ENCODE assay signal across 18 cellular contexts in the genomic region with DNA sequence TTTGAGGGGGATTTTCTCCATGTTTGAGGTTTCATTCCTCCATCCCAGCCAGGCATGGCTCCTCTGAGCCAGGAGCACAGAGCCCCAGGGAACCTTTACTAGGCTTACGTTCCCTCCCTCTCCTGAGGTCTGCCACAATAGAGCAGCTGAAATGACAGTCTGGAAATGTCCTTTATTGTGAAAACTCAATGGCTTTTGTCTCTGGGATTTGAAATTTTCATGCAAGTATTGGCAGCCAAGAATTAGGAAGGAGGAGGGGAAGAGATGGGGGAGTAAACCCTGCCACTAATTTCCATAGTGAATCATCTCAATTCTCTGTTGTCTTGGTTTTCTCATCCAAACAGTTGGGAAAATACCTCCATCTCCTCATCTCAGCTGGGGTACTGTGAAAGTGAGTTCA. TPM values are rescaled to one million over a fixed set of nuclear protein-coding genes. Genes with fewer than 3 reads are reported as not detected.
DNase-seq lines count a peak whose midpoint lies in the region; TF ChIP-seq lines count a peak whose summit lies in the region.
"Had no signal": no experiment of that assay in that cellular context is flagged by ENCODE, and none has a peak within 500 bp of the region (broad histone marks: within the 10 kb centered on the region; RNA-seq: fewer than 3 reads in every experiment).

No MANE protein-coding gene starts in this region.

- H3K27ac ChIP-seq in mammary epithelial cell (ENCODE audit: insufficient read depth, low read depth, low read length) (peak overlapping the region; percentile 5), caudate nucleus (ENCODE audit: low read depth, low read length) (peak overlapping the region; percentile 74), uterus (peak overlapping the region; percentile 11 to 37)
- H3K27ac ChIP-seq: gastrocnemius medialis had no signal

- DNase-seq in mammary epithelial cell (no peak), MCF 10A (ENCODE audit: unreplicated experiment) (no peak), caudate nucleus (lab: John Stamatoyannopoulos, UW) (peak in 3 of 61 donors; percentile 12 to 31 (median 14)), medulla oblongata (ENCODE audit: extremely low spot score) (peak; percentile 65), uterus (no peak), cerebellar cortex (ENCODE audit: low spot score) (no peak), NCI-H1436 treated with DMSO at 0.1 percent for 48 hours (lab: John Stamatoyannopoulos, UW) (no peak)
- DNase-seq in stimulated activated CD4-positive, alpha-beta T cell treated with anti-CD3 and anti-CD28 coated beads, Interleukin-15, amount 100 ng/mL, for 24 hours: no peak
- DNase-seq: activated CD4-positive, alpha-beta T cell treated with anti-CD3 and anti-CD28 coated beads, Interleukin-2, amount 10 ng/mL, durations not matched to agents 7 days and 5 days; activated naive CD4-positive, alpha-beta T cell treated with anti-CD3 and anti-CD28 coated beads, Interleukin-2, amount 10 ng/mL, durations not matched to agents 7 days and 5 days; DND-41; gastrocnemius medialis; NCI-H187 treated with DMSO at 0.1 percent for 48 hours; nephron progenitor cell had no signal

- in situ Hi-C loops in mammary epithelial cell (cut with MboI; ENCODE audit: low sequenced_read_pairs in 2 of 2): no loop called here

- dilution Hi-C loops in mammary epithelial cell (cut with HindIII; ENCODE audit: low sequenced_read_pairs): no loop called here

- intact Hi-C loops in mammary epithelial cell (cut with micrococcal nuclease): no loop called here
- intact Hi-C loops in MCF 10A (cut with micrococcal nuclease): no loop called here
- intact Hi-C loops in uterus (cut with DNase I; ENCODE audit: low total_unique reads): no loop called here

- CTCF ChIA-PET in mammary epithelial cell (lab: Charles Lee; ENCODE audit: low non-redundant PET): no interaction called here
- CTCF ChIA-PET in MCF 10A (lab: Yijun Ruan, JAX): no interaction called here

- H3K9me3 ChIP-seq in mammary epithelial cell (replicated peaks; ENCODE audit: insufficient read depth, low read length): no peaks in the 10 kb centered on the region
- no peaks in the 10 kb centered on the region for H3K9me3 ChIP-seq in uterus
- H3K9me3 ChIP-seq: gastrocnemius medialis had no signal

- H3K4me1 Mint-ChIP-seq in MCF 10A (ENCODE audit: insufficient read depth, unreplicated experiment): peaks cover 28% of the 10 kb centered on the region

- peaks cover 30% of the 10 kb centered on the region for H3K79me2 ChIP-seq in mammary epithelial cell (ENCODE audit: insufficient read depth, low read length)

- no peaks in the 10 kb centered on the region for H3K36me3 Mint-ChIP-seq in MCF 10A (ENCODE audit: insufficient read depth, unreplicated experiment)
- H3K36me3 Mint-ChIP-seq: memory B cell had no signal

- WGBS in mammary epithelial cell (ENCODE audit: low coverage, missing lambda C conversion rate): 38% methylated on average over 1 of the region's 1 CpG

- H3K36me3 ChIP-seq in mammary epithelial cell (ENCODE audit: insufficient read depth, low read length) (no peaks in the 10 kb centered on the region), uterus (no peaks in the 10 kb centered on the region)
- H3K36me3 ChIP-seq: gastrocnemius medialis had no signal

- BruUV-seq in mammary epithelial cell (replicated peaks; lab: Mats Ljungman, UMichigan) (no TSS peak), MCF 10A (replicated peaks; lab: Mats Ljungman, UMichigan) (no TSS peak)

- TF ChIP-seq CTCF in mammary epithelial cell (conservative IDR thresholded peaks at IDR 0.05 in 1 of 2, IDR thresholded peaks at IDR 0.05 in 1 of 2; ENCODE audit: extremely low read depth in 1 of 2, insufficient read depth in 1 of 2, low read depth in 1 of 2, low read length in 2 of 2) (no peak), MCF 10A (IDR thresholded peaks at IDR 0.05; ENCODE audit: unreplicated experiment) (no peak), uterus (IDR thresholded peaks at IDR 0.05) (no peak)

- no peaks in the 10 kb centered on the region for H3K27me3 ChIP-seq in mammary epithelial cell (ENCODE audit: insufficient read depth, low read length)
- H3K27me3 ChIP-seq in uterus: no peaks in the 10 kb centered on the region

- no peak overlapping the region for H3K9ac ChIP-seq in mammary epithelial cell (ENCODE audit: insufficient read depth, low read length)

- H3K4me2 ChIP-seq in mammary epithelial cell (ENCODE audit: insufficient read depth, low read depth, low read length): no peak overlapping the region

- H3K4me1 ChIP-seq in mammary epithelial cell (ENCODE audit: insufficient read depth, low read length): peaks cover 34% of the 10 kb centered on the region
- H3K4me1 ChIP-seq in uterus: peaks cover 0 to 5% of the 10 kb centered on the region in 2 donors

- H2AFZ ChIP-seq in mammary epithelial cell (ENCODE audit: low read depth, low read length): no peak overlapping the region

- no peak overlapping the region for H3K4me3 ChIP-seq in mammary epithelial cell (replicated peaks in 1 of 3; ENCODE audit: insufficient read depth in 1 of 3, low read depth in 2 of 3, low read length in 3 of 3)
- no peak overlapping the region for H3K4me3 ChIP-seq in uterus
- H3K4me3 ChIP-seq: gastrocnemius medialis had no signal

- H3K9me3 Mint-ChIP-seq in MCF 10A (ENCODE audit: unreplicated experiment): no peaks in the 10 kb centered on the region
- H3K9me3 Mint-ChIP-seq: activated CD4-positive, alpha-beta T cell treated with anti-CD3 and anti-CD28 coated beads, Interleukin-2, amount 10 ng/mL, durations not matched to agents 7 days and 5 days; activated naive CD4-positive, alpha-beta T cell treated with anti-CD3 and anti-CD28 coated beads, Interleukin-2, amount 10 ng/mL, durations not matched to agents 7 days and 5 days; dendritic cell treated with granulocyte-macrophage colony-stimulating factor and Interleukin-4, amounts not matched to agents 40 ng/mL and 50 ng/mL, for 4 days; memory B cell; nephron progenitor cell; stimulated activated naive CD8-positive, alpha-beta T cell treated with anti-CD3 and anti-CD28 coated beads, Interleukin-15, Interleukin-2, amounts not matched to agents 100 ng/mL and 50 ng/mL, for 24 hours had no signal

- H3K4me3 Mint-ChIP-seq in MCF 10A (ENCODE audit: unreplicated experiment): no peak overlapping the region
- H3K4me3 Mint-ChIP-seq: activated CD4-positive, alpha-beta T cell treated with anti-CD3 and anti-CD28 coated beads, Interleukin-2, amount 10 ng/mL, durations not matched to agents 7 days and 5 days; activated naive CD4-positive, alpha-beta T cell treated with anti-CD3 and anti-CD28 coated beads, Interleukin-2, amount 10 ng/mL, durations not matched to agents 7 days and 5 days; dendritic cell treated with granulocyte-macrophage colony-stimulating factor and Interleukin-4, amounts not matched to agents 40 ng/mL and 50 ng/mL, for 4 days; memory B cell; nephron progenitor cell; stimulated activated naive CD8-positive, alpha-beta T cell treated with anti-CD3 and anti-CD28 coated beads, Interleukin-15, Interleukin-2, amounts not matched to agents 100 ng/mL and 50 ng/mL, for 24 hours had no signal

- TF ChIP-seq POLR2A in uterus (IDR thresholded peaks at IDR 0.05): no peak

- H4K20me1 ChIP-seq in mammary epithelial cell (ENCODE audit: insufficient read depth, low read length): no peaks in the 10 kb centered on the region

- H3K27me3 Mint-ChIP-seq in MCF 10A (ENCODE audit: insufficient read depth, unreplicated experiment): no peaks in the 10 kb centered on the region

- no peak overlapping the region for H3K27ac Mint-ChIP-seq in MCF 10A (ENCODE audit: low read depth, unreplicated experiment)
- H3K27ac Mint-ChIP-seq: activated CD4-positive, alpha-beta T cell treated with anti-CD3 and anti-CD28 coated beads, Interleukin-2, amount 10 ng/mL, durations not matched to agents 7 days and 5 days; activated naive CD4-positive, alpha-beta T cell treated with anti-CD3 and anti-CD28 coated beads, Interleukin-2, amount 10 ng/mL, durations not matched to agents 7 days and 5 days; CD14-positive monocyte; dendritic cell treated with granulocyte-macrophage colony-stimulating factor and Interleukin-4, amounts not matched to agents 40 ng/mL and 50 ng/mL, for 4 days; memory B cell; nephron progenitor cell; stimulated activated naive CD8-positive, alpha-beta T cell treated with anti-CD3 and anti-CD28 coated beads, Interleukin-15, Interleukin-2, amounts not matched to agents 100 ng/mL and 50 ng/mL, for 24 hours had no signal

- POLR2A ChIA-PET in MCF 10A (lab: Yijun Ruan, JAX): interaction anchor here (0.7 to 11.2 kb wide), 9 partner anchors 9 to 65 kb away, joined by 3 to 386 read pairs (median 5); no protein-coding TSS in a partner anchor

RNA-seq across cellular contexts. Expression of a gene that starts 2.6 kb away (rescaled TPM):
- 100 to 1,000 TPM in 1 of 2 donors, 10 to 100 TPM in 1; 47.8 to 137 TPM for total RNA-seq in mammary epithelial cell
- polyA plus RNA-seq in mammary epithelial cell: 68.7 TPM
- 80.7 TPM for polyA minus RNA-seq in mammary epithelial cell
- 52.9 and 72.8 TPM in 2 replicates for total RNA-seq in MCF 10A (2022)
- total RNA-seq in uterus: 100 to 1,000 TPM in 1 of 4 donors, 10 to 100 TPM in 3; 40.5 to 178 (median 59.7) TPM

Comparison
In these comparisons a context has a peak if more than half of its experiments do, and no peak if none do; other contexts are left out.
1. H3K27ac ChIP-seq: peak in every context shown above with its lines; median percentile 74 in caudate nucleus; 24 in uterus; 5 in mammary epithelial cell.